31 cellular contexts compared by ENCODE assay signal in the genomic region with DNA sequence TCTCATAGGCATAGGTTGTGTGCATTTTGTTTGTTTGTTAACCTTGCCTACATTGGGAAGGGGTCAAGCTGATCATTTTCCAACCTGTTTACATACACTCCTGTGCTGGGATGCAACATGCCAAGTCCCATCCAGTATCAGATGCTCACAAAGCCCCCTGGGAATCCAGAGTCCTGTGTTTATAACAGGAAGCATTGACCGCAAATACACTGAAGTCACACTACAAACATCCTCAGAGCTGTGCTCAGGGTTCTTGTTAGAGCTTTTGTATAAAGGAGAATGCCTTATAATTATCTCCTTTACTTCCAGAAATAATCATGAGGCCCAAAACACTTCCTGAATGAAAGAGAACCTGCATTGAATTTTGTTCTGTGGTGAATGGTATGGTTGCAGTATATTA.
"Had no signal": no experiment of that assay in that cellular context is flagged by ENCODE, and none has a peak within 500 bp of the region (broad histone marks: within the 10 kb centered on the region; RNA-seq: fewer than 3 reads in every experiment).

No MANE protein-coding gene starts in this region.

- H2AFZ ChIP-seq: PC-9 had no signal

- ATAC-seq: activated naive CD8-positive, alpha-beta T cell treated with anti-CD3 and anti-CD28 coated beads, Interleukin-2, amount 50 U/mL, for 24 hours; activated T-cell treated with anti-CD3 and anti-CD28 coated beads, Interleukin-2, amount 50 U/mL, for 4 hours had no signal

- H3K36me3 ChIP-seq: cardiac muscle cell had no signal

- H3K4me2 ChIP-seq: KMS-11, PC-9 had no signal

- H3K27ac ChIP-seq: cardiac muscle cell, KMS-11, PC-9, VCaP had no signal

- H3K9ac ChIP-seq: KMS-11 had no signal

- H3K4me3 ChIP-seq: cardiac muscle cell, PC-9 had no signal

- H3K27me3 ChIP-seq: cardiac muscle cell had no signal

- DNase-seq: activated B cell treated with CpG ODN at 0.5 μM for 24 hours; activated CD4-positive, alpha-beta memory T cell treated with anti-CD3 and anti-CD28 coated beads for 36 hours; activated CD4-positive, alpha-beta T cell treated with anti-CD3 and anti-CD28 coated beads for 4 hours; activated CD4-positive, alpha-beta T cell treated with anti-CD3 and anti-CD28 coated beads, Interleukin-2, amount 50 U/mL, for 1 hour; activated CD4-positive, CD25-positive, alpha-beta regulatory T cell treated with anti-CD3 and anti-CD28 coated beads, Interleukin-2, amount 50 U/mL, for 72 hours; activated CD8-positive, alpha-beta memory T cell treated with anti-CD3 and anti-CD28 coated beads, Interleukin-2, amount 50 U/mL, for 4 hours; activated naive CD4-positive, alpha-beta T cell treated with anti-CD3 and anti-CD28 coated beads, Interleukin-2, amount 10 ng/mL, durations not matched to agents 7 days and 5 days; activated naive CD8-positive, alpha-beta T cell treated with anti-CD3 and anti-CD28 coated beads, Interleukin-2, amount 50 U/mL, for 24 hours; activated T-cell treated with anti-CD3 and anti-CD28 coated beads for 4 hours; activated T-cell treated with anti-CD3 and anti-CD28 coated beads, Interleukin-2, amount 50 U/mL, for 4 hours; anterior cingulate cortex; cerebellar nuclear complex; NCI-H1092 treated with DMSO at 0.1 percent for 48 hours; NCI-H1417; NCI-H187 treated with DMSO at 0.1 percent for 48 hours; NCI-H2081; NCI-H2171 treated with DMSO at 0.1 percent for 48 hours; NCI-H2227 treated with DMSO at 0.1 percent for 48 hours; NCI-H510A treated with DMSO at 0.1 percent for 48 hours; NCI-H526 treated with DMSO at 0.1 percent for 48 hours; NCI-H82; NK-92 treated with Interleukin-12 subunit alpha and Interleukin-12 subunit beta, amount 100 ng/mL, for 24 hours; PC-9; Right ventricle myocardium superior; SW 1271; T-helper 1 cell; T-helper 2 cell; T-helper 9 cell had no signal
